Comparison of ENCODE assay signal across 29 cellular contexts in the genomic region with DNA sequence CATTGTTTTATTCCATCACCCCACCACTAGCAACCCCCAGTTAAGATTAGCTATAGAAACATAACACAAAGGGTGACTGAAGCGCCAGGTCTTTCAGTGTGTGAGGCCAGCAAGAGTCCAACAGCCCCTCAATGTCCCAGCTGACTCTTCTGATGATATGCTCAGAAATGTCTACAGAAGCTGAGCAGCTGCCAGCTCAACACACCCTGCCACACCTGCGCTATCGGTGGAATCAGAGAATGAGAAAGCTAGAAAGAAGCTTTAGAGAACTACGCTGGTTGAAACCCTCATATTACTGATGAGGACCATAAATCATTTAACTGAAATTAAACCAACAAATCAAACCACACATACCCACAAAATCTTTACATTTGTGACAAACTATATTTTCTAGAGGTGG.
"Had no signal": no experiment of that assay in that cellular context is flagged by ENCODE, and none has a peak within 500 bp of the region (broad histone marks: within the 10 kb centered on the region; RNA-seq: fewer than 3 reads in every experiment).

No MANE protein-coding gene starts in this region.

- H3K36me3 ChIP-seq: SJSA1 had no signal

- H3K9me3 ChIP-seq: SJSA1 had no signal

- H3K4me3 Mint-ChIP-seq: activated CD8-positive, alpha-beta T cell treated with anti-CD3 and anti-CD28 coated beads, Interleukin-2, amount 10 ng/mL, durations not matched to agents 7 days and 5 days; activated naive CD4-positive, alpha-beta T cell treated with anti-CD3 and anti-CD28 coated beads, Interleukin-2, amount 50 U/mL, for 24 hours; activated T-helper 1 cell treated with anti-CD3 and anti-CD28 coated beads, Interleukin-12 subunit alpha, Interleukin-12 subunit beta, Interleukin-2, Interleukin-4 antibody, amounts not matched to agents 30 ng/mL and 10 ng/mL and 1 ng/mL, durations not matched to agents 14 hours and 24 hours and 36 hours; T-helper 1 cell treated with Interleukin-12 subunit alpha and Interleukin-12 subunit beta and Interleukin-4 antibody, amounts not matched to agents 30 μg/mL and 1 μg/mL, for 36 hours; WTC11 had no signal

- H3K27me3 ChIP-seq: SJSA1 had no signal

- DNase-seq: activated CD4-positive, alpha-beta T cell treated with anti-CD3 and anti-CD28 coated beads for 48 hours; activated CD4-positive, alpha-beta T cell treated with anti-CD3 and anti-CD28 coated beads, Interleukin-2, amount 50 U/mL, for 4 hours; activated CD4-positive, CD25-positive, alpha-beta regulatory T cell treated with anti-CD3 and anti-CD28 coated beads, Interleukin-2, amount 50 U/mL, for 72 hours; activated CD8-positive, alpha-beta memory T cell treated with anti-CD3 and anti-CD28 coated beads, Interleukin-2, amount 50 U/mL, for 48 hours; activated CD8-positive, alpha-beta T cell treated with anti-CD3 and anti-CD28 coated beads, Interleukin-2, amount 10 ng/mL, durations not matched to agents 7 days and 5 days; activated effector memory CD4-positive, alpha-beta T cell treated with Interleukin-2 at 50 U/mL for 16 hours; activated naive CD4-positive, alpha-beta T cell; activated T-cell treated with anti-CD3 and anti-CD28 coated beads, Interleukin-2, amount 50 U/mL, for 1 hour; aorta; central memory CD4-positive, alpha-beta T cell; KBM-7; NCI-H1092 treated with DMSO at 0.1 percent for 48 hours; NCI-H1417 treated with DMSO at 0.1 percent for 48 hours; NCI-H1694; NCI-H2029; NCI-H2107; NCI-H2171 treated with DMSO at 0.1 percent for 48 hours; NCI-H226; NCI-H526 treated with DMSO at 0.1 percent for 48 hours; NCI-H82; PC-3; SHP77; SW 1271 had no signal

- H3K4me3 ChIP-seq: SJSA1 had no signal

- H3K27ac ChIP-seq: SJSA1 had no signal

- H3K36me3 Mint-ChIP-seq: WTC11 had no signal

- ATAC-seq: activated CD8-positive, alpha-beta T cell treated with anti-CD3 and anti-CD28 coated beads, Interleukin-2, amount 10 ng/mL, durations not matched to agents 7 days and 5 days; PC-3; SK-N-SH treated with all-trans-retinoic acid at 6 μM for 48 hours; WTC11 had no signal

- H3K27me3 Mint-ChIP-seq: activated naive CD4-positive, alpha-beta T cell treated with anti-CD3 and anti-CD28 coated beads, Interleukin-2, amount 50 U/mL, for 24 hours had no signal

- H3K9me3 Mint-ChIP-seq: activated naive CD4-positive, alpha-beta T cell treated with anti-CD3 and anti-CD28 coated beads, Interleukin-2, amount 50 U/mL, for 24 hours; activated T-helper 1 cell treated with anti-CD3 and anti-CD28 coated beads, Interleukin-12 subunit alpha, Interleukin-12 subunit beta, Interleukin-2, Interleukin-4 antibody, amounts not matched to agents 30 ng/mL and 10 ng/mL and 1 ng/mL, durations not matched to agents 14 hours and 24 hours and 36 hours; T-helper 1 cell treated with Interleukin-12 subunit alpha and Interleukin-12 subunit beta and Interleukin-4 antibody, amounts not matched to agents 30 μg/mL and 1 μg/mL, for 36 hours; WTC11 had no signal

- H3K27ac Mint-ChIP-seq: activated CD8-positive, alpha-beta T cell treated with anti-CD3 and anti-CD28 coated beads, Interleukin-2, amount 10 ng/mL, durations not matched to agents 7 days and 5 days; activated naive CD4-positive, alpha-beta T cell treated with anti-CD3 and anti-CD28 coated beads, Interleukin-2, amount 50 U/mL, for 24 hours; activated T-helper 1 cell treated with anti-CD3 and anti-CD28 coated beads, Interleukin-12 subunit alpha, Interleukin-12 subunit beta, Interleukin-2, Interleukin-4 antibody, amounts not matched to agents 30 ng/mL and 10 ng/mL and 1 ng/mL, durations not matched to agents 14 hours and 24 hours and 36 hours; T-helper 1 cell treated with Interleukin-12 subunit alpha and Interleukin-12 subunit beta and Interleukin-4 antibody, amounts not matched to agents 30 μg/mL and 1 μg/mL, for 36 hours; WTC11 had no signal
